28 cellular contexts compared by ENCODE assay signal in the genomic region with DNA sequence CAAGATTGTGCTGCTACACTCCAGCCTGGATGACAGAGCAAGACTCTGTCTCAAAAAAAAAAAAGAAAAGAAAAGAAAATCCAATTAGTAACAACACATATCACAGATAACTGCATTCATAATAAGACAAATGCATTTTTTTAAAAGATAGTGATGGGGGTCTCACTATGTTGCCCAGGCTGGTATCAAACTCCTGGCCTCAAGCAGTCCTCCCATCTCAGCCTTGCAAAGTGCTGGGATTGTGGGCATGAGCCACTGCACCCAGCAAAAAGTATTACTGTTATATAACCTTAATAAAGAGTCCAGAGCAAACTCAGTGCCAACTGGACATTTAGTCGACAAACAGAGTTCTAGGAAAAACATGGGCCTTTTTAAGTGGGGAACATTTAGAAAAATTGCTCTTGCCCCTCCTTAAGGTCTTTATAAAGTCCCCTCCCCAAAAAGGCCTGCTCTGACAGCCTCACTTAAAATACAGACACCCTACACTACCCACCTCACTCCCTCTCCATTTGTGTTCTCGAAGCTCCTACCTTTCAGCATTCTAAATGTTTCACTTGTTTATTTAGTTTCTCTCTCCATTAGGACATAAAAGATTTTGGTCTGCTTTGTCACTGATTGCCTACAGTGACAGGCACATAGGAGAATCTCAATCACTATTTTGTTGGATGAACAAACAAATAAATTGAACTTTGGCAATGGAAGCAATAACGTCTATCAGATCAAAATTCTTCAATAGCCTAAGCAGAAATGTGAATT. TPM values are rescaled to one million over a fixed set of nuclear protein-coding genes. Genes with fewer than 3 reads are reported as not detected.
DNase-seq lines count a peak whose midpoint lies in the region; ATAC-seq, FAIRE-seq and TF ChIP-seq lines count a peak whose summit lies in the region.
"Had no signal": no experiment of that assay in that cellular context is flagged by ENCODE, and none has a peak within 500 bp of the region (broad histone marks: within the 10 kb centered on the region; RNA-seq: fewer than 3 reads in every experiment).

No MANE protein-coding gene starts in this region.

- H3K27ac Mint-ChIP-seq in activated T-helper 17 cell treated with anti-CD3 and anti-CD28 coated beads, Interleukin-2, amount 50 U/mL, for 72 hours = peak overlapping the region; percentile 42
- H3K27ac Mint-ChIP-seq: activated CD4-positive, alpha-beta T cell treated with anti-CD3 and anti-CD28 coated beads for 36 hours; activated naive CD4-positive, alpha-beta T cell treated with anti-CD3 and anti-CD28 coated beads, Interleukin-2, amount 50 U/mL, for 72 hours had no signal

- no peaks in the 10 kb centered on the region for H3K9me3 ChIP-seq in gastroesophageal sphincter
- no peaks in the 10 kb centered on the region for H3K9me3 ChIP-seq in stomach smooth muscle (ENCODE audit: control insufficient read depth in 2 of 2, low read length in 2 of 2)
- H3K9me3 ChIP-seq: BLaER1 treated with 17β-estradiol and CSF1 and Interleukin-3, amounts not matched to agents 10 nM and 100 nM; right atrium auricular region; spleen had no signal

- no peak overlapping the region for H3K9ac ChIP-seq in stomach smooth muscle (ENCODE audit: low read length in 2 of 2)
- H3K9ac ChIP-seq: BLaER1 treated with 17β-estradiol and CSF1 and Interleukin-3, amounts not matched to agents 10 nM and 100 nM; parathyroid adenoma had no signal

- H3K36me3 Mint-ChIP-seq in activated T-helper 17 cell treated with anti-CD3 and anti-CD28 coated beads, Interleukin-2, amount 50 U/mL, for 72 hours (ENCODE audit: low read depth) = peaks cover 24% of the 10 kb centered on the region
- H3K36me3 Mint-ChIP-seq: activated naive CD4-positive, alpha-beta T cell treated with anti-CD3 and anti-CD28 coated beads, Interleukin-2, amount 50 U/mL, for 72 hours had no signal

- H3K27ac ChIP-seq in HL-60 (replicated peaks) (peak overlapping the region; percentile 26), gastroesophageal sphincter (peak overlapping the region in 3 of 4 donors; percentile 28 to 53 (median 45)), stomach smooth muscle (ENCODE audit: low read length) (peak overlapping the region; percentile 19)
- H3K27ac ChIP-seq: BLaER1 treated with 17β-estradiol and CSF1 and Interleukin-3, amounts not matched to agents 10 nM and 100 nM; epithelial cell of prostate; parathyroid adenoma; PC-9; right atrium auricular region had no signal

- no peaks in the 10 kb centered on the region for H3K9me3 Mint-ChIP-seq in activated T-helper 17 cell treated with anti-CD3 and anti-CD28 coated beads, Interleukin-2, amount 50 U/mL, for 72 hours
- H3K9me3 Mint-ChIP-seq: activated naive CD4-positive, alpha-beta T cell treated with anti-CD3 and anti-CD28 coated beads, Interleukin-2, amount 50 U/mL, for 72 hours; central memory CD8-positive, alpha-beta T cell; neural crest cell had no signal

- peaks cover 16% of the 10 kb centered on the region for H3K4me1 Mint-ChIP-seq in activated T-helper 17 cell treated with anti-CD3 and anti-CD28 coated beads, Interleukin-2, amount 50 U/mL, for 72 hours

- no peaks in the 10 kb centered on the region for H3K27me3 Mint-ChIP-seq in activated T-helper 17 cell treated with anti-CD3 and anti-CD28 coated beads, Interleukin-2, amount 50 U/mL, for 72 hours
- H3K27me3 Mint-ChIP-seq: activated CD4-positive, alpha-beta T cell treated with anti-CD3 and anti-CD28 coated beads for 36 hours; central memory CD8-positive, alpha-beta T cell had no signal

- H3K36me3 ChIP-seq in gastroesophageal sphincter = peaks cover 0 to 29% of the 10 kb centered on the region in 2 donors
- H3K36me3 ChIP-seq in stomach smooth muscle (ENCODE audit: control insufficient read depth in 2 of 2, insufficient read depth in 2 of 2, low read length in 2 of 2) = peaks cover 11 to 13% of the 10 kb centered on the region in 2 donors

- H3K4me3 Mint-ChIP-seq in activated T-helper 17 cell treated with anti-CD3 and anti-CD28 coated beads, Interleukin-2, amount 50 U/mL, for 72 hours = no peak overlapping the region
- H3K4me3 Mint-ChIP-seq: activated CD4-positive, alpha-beta T cell treated with anti-CD3 and anti-CD28 coated beads for 36 hours; central memory CD8-positive, alpha-beta T cell; neural crest cell had no signal

- TF ChIP-seq CTCF in HL-60 (IDR thresholded peaks at IDR 0.05; ENCODE audit: insufficient read depth, low read length) = no peak
- TF ChIP-seq CTCF in gastroesophageal sphincter (IDR thresholded peaks at IDR 0.05) = no peak

- no peak for ATAC-seq in activated T-helper 17 cell treated with anti-CD3 and anti-CD28 coated beads, Interleukin-2, amount 50 U/mL, for 72 hours (replicated peaks)
- no peak for ATAC-seq in gastroesophageal sphincter
- no peak for ATAC-seq in HG03139 (IDR thresholded peaks at IDR 0.05; ENCODE audit: unreplicated experiment)
- ATAC-seq: activated CD4-positive, alpha-beta T cell treated with anti-CD3 and anti-CD28 coated beads for 36 hours; activated naive CD4-positive, alpha-beta T cell treated with anti-CD3 and anti-CD28 coated beads, Interleukin-2, amount 50 U/mL, for 72 hours; Right ventricle myocardium inferior; SK-N-SH treated with all-trans-retinoic acid at 6 μM for 48 hours had no signal

- DNase-seq in HL-60 (ENCODE audit: low read depth in 1 of 2, low spot score in 1 of 2) (no peak), germinal center (ENCODE audit: low spot score) (no peak), GM12892 (ENCODE audit: insufficient read length) (no peak)
- DNase-seq in activated CD8-positive, alpha-beta memory T cell treated with anti-CD3 and anti-CD28 coated beads for 24 hours = no peak
- DNase-seq: activated CD4-positive, alpha-beta T cell treated with anti-CD3 and anti-CD28 coated beads for 36 hours; DMS79; GF-D8; NCI-H187 treated with DMSO at 0.1 percent for 48 hours; NCI-H2227 treated with DMSO at 0.1 percent for 48 hours; NCI-H526 treated with DMSO at 0.1 percent for 48 hours; PC-9; spleen; stimulated activated CD4-positive, alpha-beta T cell treated with anti-CD3 and anti-CD28 coated beads, Interleukin-2, amount 100 ng/mL, for 48 hours; T-helper 2 cell had no signal

- H3K4me1 ChIP-seq in gastroesophageal sphincter (peaks cover 0 to 63% (median 13%) of the 10 kb centered on the region in 3 donors), stomach smooth muscle (ENCODE audit: control insufficient read depth, insufficient read depth, low read length) (peaks cover 16% of the 10 kb centered on the region)
- H3K4me1 ChIP-seq: parathyroid adenoma had no signal

- H3K27me3 ChIP-seq in HL-60 (ENCODE audit: insufficient read depth, poor library complexity, severe bottlenecking) (no peaks in the 10 kb centered on the region), gastroesophageal sphincter (no peaks in the 10 kb centered on the region), stomach smooth muscle (ENCODE audit: control insufficient read depth in 1 of 2, insufficient read depth in 2 of 2, low read length in 2 of 2) (no peaks in the 10 kb centered on the region)
- H3K27me3 ChIP-seq: BLaER1 treated with 17β-estradiol and CSF1 and Interleukin-3, amounts not matched to agents 10 nM and 100 nM; right atrium auricular region; spleen had no signal

- no peak for TF ChIP-seq EP300 in gastroesophageal sphincter (IDR thresholded peaks at IDR 0.05)

- TF ChIP-seq POLR2A in gastroesophageal sphincter (IDR thresholded peaks at IDR 0.05) (no peak), GM12892 (IDR thresholded peaks at IDR 0.05; ENCODE audit: low read depth, low read length) (no peak)

- no peak overlapping the region for H3K4me3 ChIP-seq in HL-60 (replicated peaks; ENCODE audit: insufficient read depth, low read length)
- H3K4me3 ChIP-seq in gastroesophageal sphincter = no peak overlapping the region
- H3K4me3 ChIP-seq in stomach smooth muscle (ENCODE audit: low read length in 2 of 2) = no peak overlapping the region
- H3K4me3 ChIP-seq: BLaER1 treated with 17β-estradiol and CSF1 and Interleukin-3, amounts not matched to agents 10 nM and 100 nM; PC-9; right atrium auricular region; spleen had no signal

- 34 to 40% methylated on average over 3 of the region's 3 CpGs for WGBS in gastroesophageal sphincter (ENCODE audit: low coverage in 1 of 2), 2 donors

- FAIRE-seq in GM12892 (lab: Jason Lieb, UNC) = no peak
- FAIRE-seq: astrocyte had no signal

RNA-seq across cellular contexts. Expression of a gene that starts 7.5 kb away (rescaled TPM):
- 10 to 100 TPM; 26.4 to 31.6 TPM for total RNA-seq in activated T-helper 17 cell treated with anti-CD3 and anti-CD28 coated beads, Interleukin-2, amount 50 U/mL, for 72 hours
- 10 to 100 TPM; 14.1 to 21.8 (median 18.1) TPM for total RNA-seq in gastroesophageal sphincter
- 21.9 TPM for polyA plus RNA-seq in GM12892 (2012; ENCODE audit: missing spikeins)

RNA-seq across cellular contexts. Expression of a gene that starts 42.8 kb away (rescaled TPM):
- 10 to 100 TPM; 42.1 to 52.1 TPM for total RNA-seq in activated T-helper 17 cell treated with anti-CD3 and anti-CD28 coated beads, Interleukin-2, amount 50 U/mL, for 72 hours
- total RNA-seq in gastroesophageal sphincter = 10 to 100 TPM; 20.5 to 30.2 (median 26.7) TPM
- 18.1 TPM for polyA plus RNA-seq in GM12892 (2012; ENCODE audit: missing spikeins)
